ENCODE assay signal across 1 cellular context in the genomic region with DNA sequence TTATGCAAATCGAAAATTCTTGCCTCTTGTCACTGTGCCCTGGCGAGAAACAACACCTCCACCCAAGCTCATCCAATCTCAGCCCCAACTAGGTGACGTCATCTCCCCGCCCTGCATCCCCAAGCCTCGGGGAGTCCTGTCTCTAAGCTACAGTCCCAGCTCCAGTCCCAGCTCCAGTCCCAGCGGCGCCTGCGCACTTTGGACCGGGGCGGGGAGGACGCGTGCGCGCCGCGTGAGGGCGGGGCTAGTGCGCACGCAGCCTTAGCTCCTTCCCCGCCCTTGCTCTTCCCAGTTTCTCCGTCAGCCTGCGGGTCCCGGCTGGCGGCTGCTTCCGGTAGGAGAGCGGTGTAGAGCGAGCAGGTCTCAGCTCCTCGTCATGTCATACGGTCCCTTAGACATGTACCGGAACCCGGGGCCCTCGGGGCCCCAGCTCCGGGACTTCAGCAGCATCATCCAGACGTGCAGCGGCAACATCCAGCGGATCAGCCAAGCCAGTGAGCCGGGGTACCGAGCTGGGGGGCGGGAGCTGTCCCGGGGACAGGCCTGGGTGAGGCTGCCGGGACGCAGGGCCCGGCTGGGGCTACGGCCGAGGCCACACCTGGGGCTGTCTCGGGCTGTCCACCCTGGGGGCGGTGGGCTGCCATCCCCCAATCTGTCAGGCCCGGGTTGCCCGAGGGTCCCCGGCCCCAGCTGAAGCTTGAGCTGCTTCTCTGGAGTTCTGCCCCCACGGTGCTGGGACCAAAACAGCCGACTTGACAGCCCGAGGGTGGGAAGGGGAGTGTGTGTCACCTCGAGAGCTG.
TF ChIP-seq lines count a peak whose summit lies in the region.

A gene (plus strand): TSS at position 288 of the 800 bp plus-strand sequence. CDS start 89 bp downstream, at position 377.

TF ChIP-seq in HepG2, 621 proteins besides CTCF, POLR2A, EP300 and RAD21 (continued from another document and continues in another):
- TF ChIP-seq, protein P1, sequence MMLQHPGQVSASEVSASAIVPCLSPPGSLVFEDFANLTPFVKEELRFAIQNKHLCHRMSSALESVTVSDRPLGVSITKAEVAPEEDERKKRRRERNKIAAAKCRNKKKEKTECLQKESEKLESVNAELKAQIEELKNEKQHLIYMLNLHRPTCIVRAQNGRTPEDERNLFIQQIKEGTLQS (CRISPR knock-in tag; IDR thresholded peaks at IDR 0.05): peak; percentile 56
- TF ChIP-seq, protein P2, sequence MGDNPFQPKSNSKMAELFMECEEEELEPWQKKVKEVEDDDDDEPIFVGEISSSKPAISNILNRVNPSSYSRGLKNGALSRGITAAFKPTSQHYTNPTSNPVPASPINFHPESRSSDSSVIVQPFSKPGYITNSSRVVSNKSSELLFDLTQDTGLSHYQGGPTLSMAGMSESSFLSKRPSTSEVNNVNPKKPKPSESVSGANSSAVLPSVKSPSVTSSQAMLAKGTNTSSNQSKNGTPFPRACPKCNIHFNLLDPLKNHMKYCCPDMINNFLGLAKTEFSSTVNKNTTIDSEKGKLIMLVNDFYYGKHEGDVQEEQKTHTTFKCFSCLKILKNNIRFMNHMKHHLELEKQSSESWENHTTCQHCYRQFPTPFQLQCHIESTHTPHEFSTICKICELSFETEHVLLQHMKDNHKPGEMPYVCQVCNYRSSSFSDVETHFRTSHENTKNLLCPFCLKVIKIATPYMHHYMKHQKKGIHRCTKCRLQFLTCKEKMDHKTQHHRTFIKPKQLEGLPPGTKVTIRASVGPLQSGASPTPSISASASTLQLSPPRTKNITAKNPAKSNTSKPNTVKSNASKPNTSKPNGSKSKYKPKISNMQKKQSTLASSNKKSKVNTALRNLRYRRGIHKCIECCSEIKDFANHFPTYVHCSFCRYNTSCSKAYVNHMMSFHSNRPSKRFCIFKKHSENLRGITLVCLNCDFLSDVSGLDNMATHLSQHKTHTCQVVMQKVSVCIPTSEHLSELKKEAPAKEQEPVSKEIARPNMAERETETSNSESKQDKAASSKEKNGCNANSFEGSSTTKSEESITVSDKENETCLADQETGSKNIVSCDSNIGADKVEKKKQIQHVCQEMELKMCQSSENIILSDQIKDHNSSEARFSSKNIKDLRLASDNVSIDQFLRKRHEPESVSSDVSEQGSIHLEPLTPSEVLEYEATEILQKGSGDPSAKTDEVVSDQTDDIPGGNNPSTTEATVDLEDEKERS (CRISPR knock-in tag; IDR thresholded peaks at IDR 0.05): 0 out of 2 replicates have a peak, but pooled peaks have one; percentile 30
- TF ChIP-seq YEATS2 (CRISPR knock-in tag; IDR thresholded peaks at IDR 0.05; ENCODE audit: borderline replicate concordance) (peak; percentile 75; the same call in 1 of the 2 replicates), RXRB (CRISPR knock-in tag; IDR thresholded peaks at IDR 0.05; ENCODE audit: borderline replicate concordance) (no peak), MTF1 (CRISPR knock-in tag; IDR thresholded peaks at IDR 0.05) (no peak), AKAP8 (CRISPR knock-in tag; IDR thresholded peaks at IDR 0.05) (no peak), TBL1XR1 (IDR thresholded peaks at IDR 0.05; ENCODE audit: borderline replicate concordance, low read length, partially characterized antibody) (no peak), PHF8 (CRISPR knock-in tag; IDR thresholded peaks at IDR 0.05) (peak; percentile 88), ONECUT2 (CRISPR knock-in tag; IDR thresholded peaks at IDR 0.05) (0 out of 2 replicates have a peak, but pooled peaks have one; percentile 8), ZNF660 (CRISPR knock-in tag; IDR thresholded peaks at IDR 0.05; ENCODE audit: borderline replicate concordance, low read depth) (no peak), TEAD3 (CRISPR knock-in tag; optimal IDR thresholded peaks at IDR 0.05; ENCODE audit: borderline replicate concordance) (peak; percentile 5), SSRP1 (CRISPR knock-in tag; IDR thresholded peaks at IDR 0.05) (no peak), NRL (CRISPR knock-in tag; IDR thresholded peaks at IDR 0.05; ENCODE audit: borderline replicate concordance) (peak; percentile 68; the same call in 1 of the 2 replicates), MED13 (CRISPR knock-in tag; IDR thresholded peaks at IDR 0.05) (no peak), ZFYVE20 (CRISPR knock-in tag; IDR thresholded peaks at IDR 0.05; ENCODE audit: borderline replicate concordance, low read depth) (no peak), ZNF607 (CRISPR knock-in tag; IDR thresholded peaks at IDR 0.05; ENCODE audit: borderline replicate concordance) (peak; percentile 70; the same call in 1 of the 2 replicates), EHMT2 (IDR thresholded peaks at IDR 0.05; ENCODE audit: borderline replicate concordance, low read depth, low read length) (no peak), THAP11 (CRISPR knock-in tag; IDR thresholded peaks at IDR 0.05) (peak; percentile 80), ATF1 (CRISPR knock-in tag; IDR thresholded peaks at IDR 0.05) (peak; percentile 64), PITX1 (CRISPR knock-in tag; IDR thresholded peaks at IDR 0.05) (no peak), ZNF780A (CRISPR knock-in tag; IDR thresholded peaks at IDR 0.05) (0 out of 2 replicates have a peak, but pooled peaks have one; percentile 30), ZNF850 (CRISPR knock-in tag; conservative IDR thresholded peaks at IDR 0.05) (no peak), ZNF460 (CRISPR knock-in tag; IDR thresholded peaks at IDR 0.05; ENCODE audit: borderline replicate concordance) (no peak), ZNF335 (CRISPR knock-in tag; IDR thresholded peaks at IDR 0.05) (no peak), ZNF501 (CRISPR knock-in tag; IDR thresholded peaks at IDR 0.05) (peak; percentile 94), PRPF4 (IDR thresholded peaks at IDR 0.05; ENCODE audit: low read depth, low read length, poor library complexity, severe bottlenecking) (no peak), POGZ (CRISPR knock-in tag; IDR thresholded peaks at IDR 0.05) (peak; percentile 65), ZNF891 (CRISPR knock-in tag; IDR thresholded peaks at IDR 0.05) (0 out of 2 replicates have a peak, but pooled peaks have one; percentile 43), RFXANK (CRISPR knock-in tag; IDR thresholded peaks at IDR 0.05) (no peak), FOXC1 (CRISPR knock-in tag; IDR thresholded peaks at IDR 0.05; ENCODE audit: borderline replicate concordance) (no peak; the same call in 1 of the 2 replicates), GFI1 (CRISPR knock-in tag; IDR thresholded peaks at IDR 0.05; ENCODE audit: borderline replicate concordance) (peak; percentile 86; the same call in 1 of the 2 replicates), SP4 (CRISPR knock-in tag; IDR thresholded peaks at IDR 0.05) (peak; percentile 79)
- TF ChIP-seq, protein P3, sequence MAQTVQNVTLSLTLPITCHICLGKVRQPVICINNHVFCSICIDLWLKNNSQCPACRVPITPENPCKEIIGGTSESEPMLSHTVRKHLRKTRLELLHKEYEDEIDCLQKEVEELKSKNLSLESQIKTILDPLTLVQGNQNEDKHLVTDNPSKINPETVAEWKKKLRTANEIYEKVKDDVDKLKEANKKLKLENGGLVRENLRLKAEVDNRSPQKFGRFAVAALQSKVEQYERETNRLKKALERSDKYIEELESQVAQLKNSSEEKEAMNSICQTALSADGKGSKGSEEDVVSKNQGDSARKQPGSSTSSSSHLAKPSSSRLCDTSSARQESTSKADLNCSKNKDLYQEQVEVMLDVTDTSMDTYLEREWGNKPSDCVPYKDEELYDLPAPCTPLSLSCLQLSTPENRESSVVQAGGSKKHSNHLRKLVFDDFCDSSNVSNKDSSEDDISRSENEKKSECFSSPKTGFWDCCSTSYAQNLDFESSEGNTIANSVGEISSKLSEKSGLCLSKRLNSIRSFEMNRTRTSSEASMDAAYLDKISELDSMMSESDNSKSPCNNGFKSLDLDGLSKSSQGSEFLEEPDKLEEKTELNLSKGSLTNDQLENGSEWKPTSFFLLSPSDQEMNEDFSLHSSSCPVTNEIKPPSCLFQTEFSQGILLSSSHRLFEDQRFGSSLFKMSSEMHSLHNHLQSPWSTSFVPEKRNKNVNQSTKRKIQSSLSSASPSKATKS (CRISPR knock-in tag; IDR thresholded peaks at IDR 0.05): no peak
- TF ChIP-seq, protein P4, sequence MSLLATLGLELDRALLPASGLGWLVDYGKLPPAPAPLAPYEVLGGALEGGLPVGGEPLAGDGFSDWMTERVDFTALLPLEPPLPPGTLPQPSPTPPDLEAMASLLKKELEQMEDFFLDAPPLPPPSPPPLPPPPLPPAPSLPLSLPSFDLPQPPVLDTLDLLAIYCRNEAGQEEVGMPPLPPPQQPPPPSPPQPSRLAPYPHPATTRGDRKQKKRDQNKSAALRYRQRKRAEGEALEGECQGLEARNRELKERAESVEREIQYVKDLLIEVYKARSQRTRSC (CRISPR knock-in tag; IDR thresholded peaks at IDR 0.05; ENCODE audit: low read depth): no peak
- TF ChIP-seq, protein P5, sequence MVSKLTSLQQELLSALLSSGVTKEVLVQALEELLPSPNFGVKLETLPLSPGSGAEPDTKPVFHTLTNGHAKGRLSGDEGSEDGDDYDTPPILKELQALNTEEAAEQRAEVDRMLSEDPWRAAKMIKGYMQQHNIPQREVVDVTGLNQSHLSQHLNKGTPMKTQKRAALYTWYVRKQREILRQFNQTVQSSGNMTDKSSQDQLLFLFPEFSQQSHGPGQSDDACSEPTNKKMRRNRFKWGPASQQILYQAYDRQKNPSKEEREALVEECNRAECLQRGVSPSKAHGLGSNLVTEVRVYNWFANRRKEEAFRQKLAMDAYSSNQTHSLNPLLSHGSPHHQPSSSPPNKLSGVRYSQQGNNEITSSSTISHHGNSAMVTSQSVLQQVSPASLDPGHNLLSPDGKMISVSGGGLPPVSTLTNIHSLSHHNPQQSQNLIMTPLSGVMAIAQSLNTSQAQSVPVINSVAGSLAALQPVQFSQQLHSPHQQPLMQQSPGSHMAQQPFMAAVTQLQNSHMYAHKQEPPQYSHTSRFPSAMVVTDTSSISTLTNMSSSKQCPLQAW (CRISPR knock-in tag; IDR thresholded peaks at IDR 0.05): peak; percentile 67
- TF ChIP-seq, protein P6, sequence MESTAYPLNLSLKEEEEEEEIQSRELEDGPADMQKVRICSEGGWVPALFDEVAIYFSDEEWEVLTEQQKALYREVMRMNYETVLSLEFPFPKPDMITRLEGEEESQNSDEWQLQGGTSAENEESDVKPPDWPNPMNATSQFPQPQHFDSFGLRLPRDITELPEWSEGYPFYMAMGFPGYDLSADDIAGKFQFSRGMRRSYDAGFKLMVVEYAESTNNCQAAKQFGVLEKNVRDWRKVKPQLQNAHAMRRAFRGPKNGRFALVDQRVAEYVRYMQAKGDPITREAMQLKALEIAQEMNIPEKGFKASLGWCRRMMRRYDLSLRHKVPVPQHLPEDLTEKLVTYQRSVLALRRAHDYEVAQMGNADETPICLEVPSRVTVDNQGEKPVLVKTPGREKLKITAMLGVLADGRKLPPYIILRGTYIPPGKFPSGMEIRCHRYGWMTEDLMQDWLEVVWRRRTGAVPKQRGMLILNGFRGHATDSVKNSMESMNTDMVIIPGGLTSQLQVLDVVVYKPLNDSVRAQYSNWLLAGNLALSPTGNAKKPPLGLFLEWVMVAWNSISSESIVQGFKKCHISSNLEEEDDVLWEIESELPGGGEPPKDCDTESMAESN (CRISPR knock-in tag; conservative IDR thresholded peaks at IDR 0.05): 0 out of 2 replicates have a peak, but pooled peaks have one; percentile 39
- TF ChIP-seq, protein P7, sequence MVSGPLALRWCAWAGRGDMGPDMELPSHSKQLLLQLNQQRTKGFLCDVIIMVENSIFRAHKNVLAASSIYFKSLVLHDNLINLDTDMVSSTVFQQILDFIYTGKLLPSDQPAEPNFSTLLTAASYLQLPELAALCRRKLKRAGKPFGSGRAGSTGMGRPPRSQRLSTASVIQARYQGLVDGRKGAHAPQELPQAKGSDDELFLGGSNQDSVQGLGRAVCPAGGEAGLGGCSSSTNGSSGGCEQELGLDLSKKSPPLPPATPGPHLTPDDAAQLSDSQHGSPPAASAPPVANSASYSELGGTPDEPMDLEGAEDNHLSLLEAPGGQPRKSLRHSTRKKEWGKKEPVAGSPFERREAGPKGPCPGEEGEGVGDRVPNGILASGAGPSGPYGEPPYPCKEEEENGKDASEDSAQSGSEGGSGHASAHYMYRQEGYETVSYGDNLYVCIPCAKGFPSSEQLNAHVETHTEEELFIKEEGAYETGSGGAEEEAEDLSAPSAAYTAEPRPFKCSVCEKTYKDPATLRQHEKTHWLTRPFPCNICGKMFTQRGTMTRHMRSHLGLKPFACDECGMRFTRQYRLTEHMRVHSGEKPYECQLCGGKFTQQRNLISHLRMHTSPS (CRISPR knock-in tag; IDR thresholded peaks at IDR 0.05; ENCODE audit: low read depth): no peak
- TF ChIP-seq, protein P8, sequence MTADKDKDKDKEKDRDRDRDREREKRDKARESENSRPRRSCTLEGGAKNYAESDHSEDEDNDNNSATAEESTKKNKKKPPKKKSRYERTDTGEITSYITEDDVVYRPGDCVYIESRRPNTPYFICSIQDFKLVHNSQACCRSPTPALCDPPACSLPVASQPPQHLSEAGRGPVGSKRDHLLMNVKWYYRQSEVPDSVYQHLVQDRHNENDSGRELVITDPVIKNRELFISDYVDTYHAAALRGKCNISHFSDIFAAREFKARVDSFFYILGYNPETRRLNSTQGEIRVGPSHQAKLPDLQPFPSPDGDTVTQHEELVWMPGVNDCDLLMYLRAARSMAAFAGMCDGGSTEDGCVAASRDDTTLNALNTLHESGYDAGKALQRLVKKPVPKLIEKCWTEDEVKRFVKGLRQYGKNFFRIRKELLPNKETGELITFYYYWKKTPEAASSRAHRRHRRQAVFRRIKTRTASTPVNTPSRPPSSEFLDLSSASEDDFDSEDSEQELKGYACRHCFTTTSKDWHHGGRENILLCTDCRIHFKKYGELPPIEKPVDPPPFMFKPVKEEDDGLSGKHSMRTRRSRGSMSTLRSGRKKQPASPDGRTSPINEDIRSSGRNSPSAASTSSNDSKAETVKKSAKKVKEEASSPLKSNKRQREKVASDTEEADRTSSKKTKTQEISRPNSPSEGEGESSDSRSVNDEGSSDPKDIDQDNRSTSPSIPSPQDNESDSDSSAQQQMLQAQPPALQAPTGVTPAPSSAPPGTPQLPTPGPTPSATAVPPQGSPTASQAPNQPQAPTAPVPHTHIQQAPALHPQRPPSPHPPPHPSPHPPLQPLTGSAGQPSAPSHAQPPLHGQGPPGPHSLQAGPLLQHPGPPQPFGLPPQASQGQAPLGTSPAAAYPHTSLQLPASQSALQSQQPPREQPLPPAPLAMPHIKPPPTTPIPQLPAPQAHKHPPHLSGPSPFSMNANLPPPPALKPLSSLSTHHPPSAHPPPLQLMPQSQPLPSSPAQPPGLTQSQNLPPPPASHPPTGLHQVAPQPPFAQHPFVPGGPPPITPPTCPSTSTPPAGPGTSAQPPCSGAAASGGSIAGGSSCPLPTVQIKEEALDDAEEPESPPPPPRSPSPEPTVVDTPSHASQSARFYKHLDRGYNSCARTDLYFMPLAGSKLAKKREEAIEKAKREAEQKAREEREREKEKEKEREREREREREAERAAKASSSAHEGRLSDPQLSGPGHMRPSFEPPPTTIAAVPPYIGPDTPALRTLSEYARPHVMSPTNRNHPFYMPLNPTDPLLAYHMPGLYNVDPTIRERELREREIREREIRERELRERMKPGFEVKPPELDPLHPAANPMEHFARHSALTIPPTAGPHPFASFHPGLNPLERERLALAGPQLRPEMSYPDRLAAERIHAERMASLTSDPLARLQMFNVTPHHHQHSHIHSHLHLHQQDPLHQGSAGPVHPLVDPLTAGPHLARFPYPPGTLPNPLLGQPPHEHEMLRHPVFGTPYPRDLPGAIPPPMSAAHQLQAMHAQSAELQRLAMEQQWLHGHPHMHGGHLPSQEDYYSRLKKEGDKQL (CRISPR knock-in tag; IDR thresholded peaks at IDR 0.05; ENCODE audit: low read depth): no peak
- TF ChIP-seq, protein P9, sequence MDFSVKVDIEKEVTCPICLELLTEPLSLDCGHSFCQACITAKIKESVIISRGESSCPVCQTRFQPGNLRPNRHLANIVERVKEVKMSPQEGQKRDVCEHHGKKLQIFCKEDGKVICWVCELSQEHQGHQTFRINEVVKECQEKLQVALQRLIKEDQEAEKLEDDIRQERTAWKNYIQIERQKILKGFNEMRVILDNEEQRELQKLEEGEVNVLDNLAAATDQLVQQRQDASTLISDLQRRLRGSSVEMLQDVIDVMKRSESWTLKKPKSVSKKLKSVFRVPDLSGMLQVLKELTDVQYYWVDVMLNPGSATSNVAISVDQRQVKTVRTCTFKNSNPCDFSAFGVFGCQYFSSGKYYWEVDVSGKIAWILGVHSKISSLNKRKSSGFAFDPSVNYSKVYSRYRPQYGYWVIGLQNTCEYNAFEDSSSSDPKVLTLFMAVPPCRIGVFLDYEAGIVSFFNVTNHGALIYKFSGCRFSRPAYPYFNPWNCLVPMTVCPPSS (IDR thresholded peaks at IDR 0.05): no peak
